Comparison of ENCODE assay signal across 19 cellular contexts in the genomic region with DNA sequence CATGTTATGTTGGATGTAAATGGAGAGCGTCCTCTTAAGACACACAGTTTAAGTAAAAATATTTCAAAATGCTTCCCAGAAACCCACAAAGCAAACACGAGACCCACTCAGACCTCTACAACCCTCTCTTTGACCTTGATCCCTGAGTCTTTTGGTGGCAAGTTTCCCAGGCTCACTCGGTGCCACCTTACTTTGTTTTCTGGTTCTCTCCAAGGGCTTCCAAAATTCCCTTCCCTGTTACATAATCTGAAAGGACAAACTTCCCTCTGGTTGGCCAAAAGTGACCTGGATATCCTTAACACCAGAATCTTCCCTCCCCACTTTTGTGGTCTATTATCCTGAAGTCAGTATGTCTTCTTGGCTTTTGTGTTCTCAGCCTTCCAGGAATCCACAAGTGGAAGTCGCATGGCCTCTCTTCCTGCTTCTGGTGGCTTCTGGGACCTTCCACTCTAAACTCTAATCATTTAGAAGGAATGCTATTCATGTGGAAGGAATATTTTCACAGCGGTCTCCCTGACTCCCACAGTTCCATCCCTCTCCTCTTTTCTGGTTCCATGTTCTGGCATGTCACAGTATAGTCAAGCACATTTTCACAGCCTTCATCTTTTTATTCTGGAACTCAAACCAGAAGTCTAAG. TPM values are rescaled to one million over a fixed set of nuclear protein-coding genes. Genes with fewer than 3 reads are reported as not detected.
DNase-seq lines count a peak whose midpoint lies in the region; ATAC-seq and TF ChIP-seq lines count a peak whose summit lies in the region.
"Had no signal": no experiment of that assay in that cellular context is flagged by ENCODE, and none has a peak within 500 bp of the region (broad histone marks: within the 10 kb centered on the region; RNA-seq: fewer than 3 reads in every experiment).

No MANE protein-coding gene starts in this region.

- peak overlapping the region; percentile 26; the same call in 1 of the 2 replicates for H4K5ac ChIP-seq in IMR-90 (ENCODE audit: low read depth, low read length)

- TF ChIP-seq RAD21 in IMR-90 (IDR thresholded peaks at IDR 0.05; ENCODE audit: low read length): no peak

- BruUV-seq in IMR-90 (replicated peaks; lab: Mats Ljungman, UMichigan): no TSS peak

- no peak overlapping the region for H3K27ac ChIP-seq in IMR-90 (ENCODE audit: insufficient read depth, low read length)
- H3K27ac ChIP-seq in neuronal stem cell (replicated peaks; ENCODE audit: low read length): no peak overlapping the region
- H3K27ac ChIP-seq in sigmoid colon: no peak overlapping the region
- H3K27ac ChIP-seq: C4-2B had no signal

- no peaks in the 10 kb centered on the region for H4K20me1 ChIP-seq in IMR-90 (ENCODE audit: insufficient read depth, low read length)

- H3K4me1 ChIP-seq in IMR-90 (ENCODE audit: control insufficient read depth, insufficient read depth, low read length) (peaks cover 3% of the 10 kb centered on the region; the same call in 1 of the 2 replicates), neuronal stem cell (ENCODE audit: control insufficient read depth in 2 of 2, insufficient read depth in 1 of 2, low read depth in 1 of 2, low read length in 2 of 2) (no peaks in the 10 kb centered on the region), sigmoid colon (peaks cover 0 to 8% (median 0%) of the 10 kb centered on the region in 4 donors)

- peak overlapping the region; percentile 65 for H3K14ac ChIP-seq in IMR-90 (replicated peaks; ENCODE audit: low read depth, low read length)
- no peak overlapping the region for H3K14ac ChIP-seq in neuronal stem cell (ENCODE audit: low read length)

- no peak overlapping the region for H2AK9ac ChIP-seq in IMR-90 (replicated peaks; ENCODE audit: low read depth, low read length, poor library complexity)

- H2BK12ac ChIP-seq in neuronal stem cell (ENCODE audit: low read length): no peak overlapping the region

- WGBS in IMR-90 (ENCODE audit: extremely low coverage in 2 of 2, insufficient read length in 1 of 2), 2 experiments: 89% methylated on average over 1 of the region's 5 CpGs; no CpG with 5 or more reads in 1 of the 2 experiments
- WGBS in neuronal stem cell (ENCODE audit: extremely low coverage in 2 of 2, insufficient read length in 2 of 2, insufficient replicate concordance in 1 of 2), 2 donors: no CpG with 5 or more reads among the region's 5 CpGs
- WGBS in sigmoid colon, 2 donors: 72 to 73% methylated on average over 5 of the region's 5 CpGs

- H2BK15ac ChIP-seq in IMR-90 (ENCODE audit: low read depth, low read length): peak overlapping the region; percentile 51; the same call in 1 of the 3 replicates
- H2BK15ac ChIP-seq in neuronal stem cell (ENCODE audit: low read length): no peak overlapping the region

- TF ChIP-seq CTCF in IMR-90 (conservative IDR thresholded peaks at IDR 0.05; ENCODE audit: low read depth, low read length) (no peak), GM13976 (IDR thresholded peaks at IDR 0.05; ENCODE audit: borderline replicate concordance, control extremely low read depth, extremely low read depth, insufficient read depth, missing control alignments) (no peak), sigmoid colon (IDR thresholded peaks at IDR 0.05) (no peak)

- intact Hi-C loops in IMR-90 (cut with micrococcal nuclease): no loop called here
- intact Hi-C loops in sigmoid colon (cut with DNase I): no loop called here

- H3K23ac ChIP-seq in IMR-90 (ENCODE audit: low read depth, low read length): peak overlapping the region; percentile 75; the same call in 1 of the 2 replicates
- no peak overlapping the region for H3K23ac ChIP-seq in neuronal stem cell (ENCODE audit: low read depth, low read length, poor library complexity)

- no peak overlapping the region for H3K56ac ChIP-seq in IMR-90 (ENCODE audit: extremely low read depth, insufficient read depth, low read length)

- POLR2A ChIA-PET in IMR-90 (lab: Charles Lee; ENCODE audit: unreplicated experiment): no interaction called here

- peak overlapping the region; percentile 37; the same call in 1 of the 2 replicates for H2BK120ac ChIP-seq in IMR-90 (ENCODE audit: low read depth, low read length)
- no peak overlapping the region for H2BK120ac ChIP-seq in neuronal stem cell (ENCODE audit: low read depth, low read length)

- dilution Hi-C loops in IMR-90 (cut with HindIII; ENCODE audit: low sequenced_read_pairs, unreplicated experiment): no loop called here

- CTCF ChIA-PET in IMR-90 (lab: Yijun Ruan, JAX): no interaction called here

- H3K9ac ChIP-seq in IMR-90 (ENCODE audit: low read depth, low read length): no peak overlapping the region
- no peak overlapping the region for H3K9ac ChIP-seq in neuronal stem cell (ENCODE audit: low read depth, low read length, poor library complexity)

- peak overlapping the region; percentile 54 for H2BK20ac ChIP-seq in IMR-90 (ENCODE audit: low read depth, low read length)

- H3K9me1 ChIP-seq in IMR-90 (ENCODE audit: insufficient read depth, low read length): 0 out of 2 replicates have a peak, but pooled peaks cover 3% of the 10 kb centered on the region

- DNase-seq in AG08395 (ENCODE audit: low spot score) (peak; percentile 38), IMR-90 (no peak), hepatic stellate cell (ENCODE audit: low spot score) (peak; percentile 50), neuronal stem cell (ENCODE audit: low spot score) (no peak), GM13976 (ENCODE audit: low spot score) (no peak), CD1c-positive myeloid dendritic cell (ENCODE audit: extremely low spot score) (no peak), sigmoid colon (no peak), kidney glomerular epithelial cell (lab: John Stamatoyannopoulos, UW) (no peak)
- DNase-seq: COR-L47, H7, Kasumi-1, NCI-H1417, NCI-H1930, NCI-H2171 treated with DMSO at 0.1 percent for 48 hours, NCI-H774, Right ventricle myocardium superior had no signal

- H3K9me3 ChIP-seq in IMR-90 (ENCODE audit: control insufficient read depth, insufficient read depth, low read length) (no peaks in the 10 kb centered on the region), neuronal stem cell (replicated peaks in 1 of 2; ENCODE audit: control insufficient read depth in 2 of 2, insufficient read depth in 1 of 2, low read depth in 1 of 2, low read length in 2 of 2) (peaks cover 0 to 5% of the 10 kb centered on the region in 2 donors), sigmoid colon (no peaks in the 10 kb centered on the region)

- H3K36me3 ChIP-seq in IMR-90 (ENCODE audit: control insufficient read depth, insufficient read depth, low read length) (no peaks in the 10 kb centered on the region), neuronal stem cell (replicated peaks in 1 of 2; ENCODE audit: control insufficient read depth in 2 of 2, insufficient read depth in 2 of 2, low read length in 2 of 2) (no peaks in the 10 kb centered on the region), sigmoid colon (no peaks in the 10 kb centered on the region)

- H2AK5ac ChIP-seq in IMR-90 (ENCODE audit: low read depth, low read length) (peak overlapping the region; percentile 61; the same call in 1 of the 2 replicates), neuronal stem cell (ENCODE audit: low read depth, low read length) (no peak overlapping the region)

- H4K8ac ChIP-seq in IMR-90 (ENCODE audit: low read depth in 2 of 2, low read length in 2 of 2) (peak overlapping the region; percentile 22 to 37; a peak in 2 of 4 replicates), neuronal stem cell (ENCODE audit: low read depth, low read length) (no peak overlapping the region)

- H3K79me1 ChIP-seq in IMR-90 (ENCODE audit: low read depth in 1 of 2, low read length in 2 of 2): no peaks in the 10 kb centered on the region; a peak in 2 of 4 replicates
- no peaks in the 10 kb centered on the region for H3K79me1 ChIP-seq in neuronal stem cell (ENCODE audit: low read depth, low read length)

- H2AFZ ChIP-seq in IMR-90 (replicated peaks; ENCODE audit: low read length, poor library complexity) (no peak overlapping the region), neuronal stem cell (ENCODE audit: low read length) (peak overlapping the region; percentile 8)

- H4K91ac ChIP-seq in IMR-90 (ENCODE audit: insufficient read depth, low read depth, low read length) (no peak overlapping the region), neuronal stem cell (ENCODE audit: low read depth, low read length, poor library complexity) (no peak overlapping the region)

- no peak for TF ChIP-seq EP300 in sigmoid colon (IDR thresholded peaks at IDR 0.05)

- ATAC-seq in IMR-90 (ENCODE audit: low read depth): no peak; the same call in 1 of the 2 replicates
- ATAC-seq: Panc1, SK-N-SH treated with all-trans-retinoic acid at 6 μM for 48 hours had no signal

- no peak overlapping the region for H3K4me2 ChIP-seq in IMR-90 (ENCODE audit: low read depth, low read length)
- no peak overlapping the region for H3K4me2 ChIP-seq in neuronal stem cell (ENCODE audit: insufficient read depth, low read length, poor library complexity, severe bottlenecking)

- H3K27me3 ChIP-seq in IMR-90 (ENCODE audit: control insufficient read depth, insufficient read depth, low read length) (no peaks in the 10 kb centered on the region), neuronal stem cell (ENCODE audit: control insufficient read depth in 3 of 3, insufficient read depth in 3 of 3, low read depth in 1 of 3, low read length in 3 of 3) (no peaks in the 10 kb centered on the region), sigmoid colon (no peaks in the 10 kb centered on the region)

- H3K4ac ChIP-seq in IMR-90 (ENCODE audit: low read depth, low read length) (peak overlapping the region; percentile 55; the same call in 1 of the 2 replicates), neuronal stem cell (ENCODE audit: low read length) (no peak overlapping the region)

- in situ Hi-C loops in IMR-90 (cut with MboI; ENCODE audit: low sequenced_read_pairs) (no loop called here), GM13976 (cut with MboI; ENCODE audit: low sequenced_read_pairs, unreplicated experiment) (no loop called here)

- H2BK5ac ChIP-seq in IMR-90 (ENCODE audit: low read depth, low read length, poor library complexity, severe bottlenecking) (peak overlapping the region; percentile 38), neuronal stem cell (ENCODE audit: low read length) (no peak overlapping the region)

- no peak overlapping the region for H3K4me3 ChIP-seq in IMR-90 (ENCODE audit: insufficient read depth, low read depth, low read length)
- no peak overlapping the region for H3K4me3 ChIP-seq in neuronal stem cell (ENCODE audit: low read length in 2 of 2)
- H3K4me3 ChIP-seq in sigmoid colon: no peak overlapping the region

- TF ChIP-seq POLR2A in IMR-90 (IDR thresholded peaks at IDR 0.05; ENCODE audit: low read depth, low read length): no peak
- TF ChIP-seq POLR2A in sigmoid colon (IDR thresholded peaks at IDR 0.05): no peak

- H3K18ac ChIP-seq in IMR-90 (ENCODE audit: low read depth, low read length): peak overlapping the region; percentile 0; the same call in 1 of the 2 replicates
- H3K18ac ChIP-seq in neuronal stem cell (ENCODE audit: low read length): no peak overlapping the region

RNA-seq across cellular contexts. Expression of a gene that starts 7.5 kb away (rescaled TPM):
- 267 and 361 TPM in 2 replicates for total RNA-seq in IMR-90 (2012; rRNA removed)
- polyA plus RNA-seq in IMR-90 (2012; rRNA removed): 191 and 221 TPM in 2 replicates
- polyA plus RNA-seq in IMR-90 (2012; cell fraction: cytosol; rRNA removed): 68.3 and 80.0 TPM in 2 replicates
- 60.2 and 146 TPM in 2 replicates for polyA plus RNA-seq in IMR-90 (2012; cell fraction: nucleus; rRNA removed; ENCODE audit: low replicate concordance)
- 53.0 TPM for polyA plus RNA-seq in neuronal stem cell (2013, experiment 1 of 2)
- polyA plus RNA-seq in neuronal stem cell (2013, experiment 2 of 2): 52.8 TPM
- total RNA-seq in sigmoid colon: 10 to 100 TPM; 23.4 to 89.5 (median 53.4) TPM
- 10 to 100 TPM in 2 of 3 donors, 1 to 10 TPM in 1; 6.7 to 17.6 (median 13.2) TPM for polyA plus RNA-seq in sigmoid colon

Comparison
In these comparisons a context has a peak if more than half of its experiments do, and no peak if none do; other contexts are left out.
1. DNase-seq: peak in AG08395 (single experiment) and hepatic stellate cell (single experiment); none in IMR-90 (single experiment), neuronal stem cell (single experiment), GM13976 (single experiment), CD1c-positive myeloid dendritic cell (single experiment), sigmoid colon (single experiment) and kidney glomerular epithelial cell (single experiment).